ENCODE assay signal across 16 cellular contexts in the genomic region with DNA sequence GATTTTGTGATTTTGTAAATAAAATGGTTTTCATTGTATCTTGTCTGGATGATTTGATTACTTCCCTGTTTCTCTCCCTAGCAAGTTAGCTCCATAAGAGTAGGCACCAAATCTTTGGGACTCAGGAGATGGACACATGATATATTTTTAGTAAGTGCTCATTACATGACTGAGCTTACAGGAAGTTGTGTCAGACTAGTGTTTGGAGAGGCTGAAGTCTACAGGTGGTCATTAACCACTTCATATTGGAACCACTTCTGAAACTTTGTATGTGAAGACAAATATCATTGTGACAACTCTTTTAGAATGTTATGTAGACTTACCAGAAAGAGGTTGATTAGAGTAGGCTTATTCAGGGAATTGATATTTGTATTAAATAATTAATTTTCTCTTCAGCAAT. TPM values are rescaled to one million over a fixed set of nuclear protein-coding genes. Genes with fewer than 3 reads are reported as not detected.
A peak's percentile ranks its signal among the peaks of the same experiment; 100 is the strongest.
DNase-seq lines count a peak whose midpoint lies in the region; ATAC-seq and TF ChIP-seq lines count a peak whose summit lies in the region.
"Had no signal": no experiment of that assay in that cellular context is flagged by ENCODE, and none has a peak within 500 bp of the region (broad histone marks: within the 10 kb centered on the region; RNA-seq: fewer than 3 reads in every experiment).

No MANE protein-coding gene starts in this region.

- intact Hi-C loops in left lung (cut with DNase I): no loop called here
- intact Hi-C loops in CD4-positive, alpha-beta T cell (cut with DNase I, micrococcal nuclease): no loop called here
- intact Hi-C loops in ascending aorta (cut with DNase I): no loop called here

- H3K27me3 Mint-ChIP-seq in CD4-positive, alpha-beta T cell: no peaks in the 10 kb centered on the region

- no peaks in the 10 kb centered on the region for H3K4me1 ChIP-seq in left lung
- no peaks in the 10 kb centered on the region for H3K4me1 ChIP-seq in ascending aorta
- H3K4me1 ChIP-seq: HAP-1 had no signal

- POLR2A ChIA-PET in CD4-positive, alpha-beta T cell (lab: Charles Lee): no interaction called here

- no peak overlapping the region for H3K4me3 Mint-ChIP-seq in CD4-positive, alpha-beta T cell
- H3K4me3 Mint-ChIP-seq: CD8-positive, alpha-beta T cell; neural crest cell had no signal

- DNase-seq in left lung (no peak), ascending aorta (ENCODE audit: low spot score in 2 of 2) (no peak), SKM-1 (lab: John Stamatoyannopoulos, UW; ENCODE audit: unreplicated experiment) (no peak), D341Med (ENCODE audit: low spot score) (no peak)
- no peak for DNase-seq in CD4-positive, alpha-beta T cell
- DNase-seq: amniotic stem cell; CD8-positive, alpha-beta T cell; effector CD4-positive, alpha-beta T cell; KG1; NCI-H2171 treated with DMSO at 0.1 percent for 48 hours; T-helper 9 cell had no signal

- H3K27ac Mint-ChIP-seq in CD4-positive, alpha-beta T cell: no peak overlapping the region
- H3K27ac Mint-ChIP-seq: CD8-positive, alpha-beta T cell had no signal

- CTCF ChIA-PET in CD4-positive, alpha-beta T cell (lab: Charles Lee): no interaction called here

- H3K36me3 ChIP-seq in left lung: no peaks in the 10 kb centered on the region
- no peaks in the 10 kb centered on the region for H3K36me3 ChIP-seq in ascending aorta
- H3K36me3 ChIP-seq: HAP-1 had no signal

- no peaks in the 10 kb centered on the region for H3K27me3 ChIP-seq in left lung
- no peaks in the 10 kb centered on the region for H3K27me3 ChIP-seq in CD4-positive, alpha-beta T cell (ENCODE audit: control insufficient read depth, insufficient read depth, low read length)
- no peaks in the 10 kb centered on the region for H3K27me3 ChIP-seq in ascending aorta

- H3K4me1 Mint-ChIP-seq in CD4-positive, alpha-beta T cell (ENCODE audit: low read depth): no peaks in the 10 kb centered on the region

- no peak overlapping the region for H3K4me3 ChIP-seq in left lung
- no peak overlapping the region for H3K4me3 ChIP-seq in ascending aorta
- H3K4me3 ChIP-seq: HAP-1 had no signal

- peaks cover 2% of the 10 kb centered on the region for H3K9me3 Mint-ChIP-seq in CD4-positive, alpha-beta T cell
- H3K9me3 Mint-ChIP-seq: neural crest cell had no signal

- no peak overlapping the region for H3K27ac ChIP-seq in left lung
- no peak overlapping the region for H3K27ac ChIP-seq in CD4-positive, alpha-beta T cell (ENCODE audit: low read depth, low read length)
- no peak overlapping the region for H3K27ac ChIP-seq in ascending aorta

- ATAC-seq in GM18867 (IDR thresholded peaks at IDR 0.05; ENCODE audit: unreplicated experiment) (peak; percentile 65), GM21529 (IDR thresholded peaks at IDR 0.05; ENCODE audit: unreplicated experiment) (peak; percentile 50), HG03135 (IDR thresholded peaks at IDR 0.05; ENCODE audit: unreplicated experiment) (peak; percentile 62), left lung (peak; percentile 72)
- ATAC-seq in CD4-positive, alpha-beta T cell (ENCODE audit: poor library complexity): no peak
- ATAC-seq: CD8-positive, alpha-beta T cell had no signal

- H3K9me3 ChIP-seq in left lung (no peaks in the 10 kb centered on the region), ascending aorta (no peaks in the 10 kb centered on the region)
- no peaks in the 10 kb centered on the region for H3K9me3 ChIP-seq in CD4-positive, alpha-beta T cell (ENCODE audit: control insufficient read depth, low read length)
- H3K9me3 ChIP-seq: HAP-1 had no signal

- no peak for TF ChIP-seq CTCF in left lung (IDR thresholded peaks at IDR 0.05)
- TF ChIP-seq CTCF in CD4-positive, alpha-beta T cell (IDR thresholded peaks at IDR 0.05): no peak
- TF ChIP-seq CTCF in ascending aorta (IDR thresholded peaks at IDR 0.05): no peak

- H3K36me3 Mint-ChIP-seq in CD4-positive, alpha-beta T cell (ENCODE audit: low read depth): no peaks in the 10 kb centered on the region
- H3K36me3 Mint-ChIP-seq: CD8-positive, alpha-beta T cell had no signal

RNA-seq across cellular contexts. Expression of gene ARHGAP42, which starts 19.1 kb away (rescaled TPM):
- 10 to 100 TPM; 17.1 to 18.3 TPM for total RNA-seq in left lung
- not detected for total RNA-seq in CD4-positive, alpha-beta T cell
- total RNA-seq in ascending aorta: 4.7 TPM
